ENCODE assay signal across 22 cellular contexts in the genomic region with DNA sequence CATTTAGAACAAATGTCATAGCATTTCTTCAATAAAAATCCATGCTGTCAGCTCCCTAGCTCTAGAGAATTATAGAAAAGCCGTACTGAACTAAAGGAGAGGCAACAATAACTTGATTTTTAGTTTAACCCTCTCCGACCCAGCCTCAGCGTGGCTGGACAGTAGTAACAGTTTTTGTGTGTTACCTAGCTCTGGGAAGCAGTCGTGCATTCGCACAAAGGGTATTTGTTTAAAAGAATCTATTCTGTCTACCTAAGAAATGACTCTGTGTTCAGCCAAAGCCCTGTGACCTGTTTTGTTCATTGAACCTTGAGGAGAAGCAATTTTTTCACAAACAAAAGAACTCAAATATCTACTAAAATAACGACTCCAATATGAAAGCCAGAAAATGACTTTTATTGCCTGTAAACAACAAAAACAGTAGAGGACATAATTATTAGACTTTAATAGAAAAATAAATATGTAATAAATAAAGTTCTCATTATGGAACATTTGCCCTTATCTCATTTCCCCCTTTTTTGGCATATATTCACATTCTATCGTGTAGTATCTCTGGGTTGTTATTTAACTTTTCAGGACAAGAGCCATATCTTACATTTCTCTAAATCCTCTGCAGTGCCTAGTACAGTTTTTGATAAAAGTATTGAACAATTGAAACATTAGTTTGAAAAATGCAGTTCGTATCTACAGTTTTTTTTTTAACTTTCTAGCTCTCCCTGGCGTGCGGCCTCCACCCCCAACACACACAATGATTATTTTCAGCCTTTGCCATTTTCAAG.
"Had no signal": no experiment of that assay in that cellular context is flagged by ENCODE, and none has a peak within 500 bp of the region (broad histone marks: within the 10 kb centered on the region; RNA-seq: fewer than 3 reads in every experiment).

No MANE protein-coding gene starts in this region.

- H3K36me3 ChIP-seq: prostate gland had no signal

- H3K4me1 Mint-ChIP-seq: activated CD4-positive, alpha-beta T cell treated with anti-CD3 and anti-CD28 coated beads for 36 hours; endodermal cell had no signal

- ATAC-seq: activated CD4-positive, alpha-beta T cell treated with anti-CD3 and anti-CD28 coated beads for 36 hours; left ventricle myocardium superior; sciatic nerve; WTC11 had no signal

- H3K4me3 Mint-ChIP-seq: activated CD4-positive, alpha-beta T cell treated with anti-CD3 and anti-CD28 coated beads for 36 hours; activated naive CD8-positive, alpha-beta T cell; activated T-helper 1 cell treated with anti-CD3 and anti-CD28 coated beads, Interleukin-12 subunit alpha, Interleukin-12 subunit beta, Interleukin-2, Interleukin-4 antibody, amounts not matched to agents 30 ng/mL and 10 ng/mL and 1 ng/mL, durations not matched to agents 14 hours and 24 hours and 36 hours; endodermal cell; T-helper 2 cell treated with Interferon-gamma antibody and Interleukin-4, amounts not matched to agents 5 μg/mL and 100 μg/mL, for 36 hours; WTC11 had no signal

- H3K9me3 ChIP-seq: prostate gland, SK-N-SH had no signal

- DNase-seq: activated CD4-positive, alpha-beta T cell treated with anti-CD3 and anti-CD28 coated beads for 36 hours; activated CD4-positive, alpha-beta T cell treated with anti-CD3 and anti-CD28 coated beads, Interleukin-2, amount 50 U/mL, for 48 hours; activated gamma-delta T cell treated with Interleukin-2 at 50 U/mL for 16 hours; activated T-cell treated with anti-CD3 and anti-CD28 coated beads for 4 hours; amygdala; central memory CD4-positive, alpha-beta T cell; endodermal cell; erythroblast; foreskin melanocyte; glutamatergic neuron; hypothalamus; left ventricle myocardium superior; naive B cell; stimulated activated CD4-positive, alpha-beta T cell treated with anti-CD3 and anti-CD28 coated beads, Interleukin-4, amount 100 ng/mL, for 1 hour had no signal

- H3K4me1 ChIP-seq: prostate gland had no signal

- H3K27ac ChIP-seq: prostate gland had no signal

- H3K4me3 ChIP-seq: prostate gland, smooth muscle cell had no signal

- H3K9me3 Mint-ChIP-seq: activated T-helper 1 cell treated with anti-CD3 and anti-CD28 coated beads, Interleukin-12 subunit alpha, Interleukin-12 subunit beta, Interleukin-2, Interleukin-4 antibody, amounts not matched to agents 30 ng/mL and 10 ng/mL and 1 ng/mL, durations not matched to agents 14 hours and 24 hours and 36 hours; endodermal cell; naive B cell; T-helper 2 cell treated with Interferon-gamma antibody and Interleukin-4, amounts not matched to agents 5 μg/mL and 100 μg/mL, for 36 hours had no signal

- H3K27me3 Mint-ChIP-seq: activated CD4-positive, alpha-beta T cell treated with anti-CD3 and anti-CD28 coated beads for 36 hours; activated naive CD8-positive, alpha-beta T cell; naive B cell had no signal

- H3K27ac Mint-ChIP-seq: activated CD4-positive, alpha-beta T cell treated with anti-CD3 and anti-CD28 coated beads for 36 hours; activated naive CD8-positive, alpha-beta T cell; activated T-helper 1 cell treated with anti-CD3 and anti-CD28 coated beads, Interleukin-12 subunit alpha, Interleukin-12 subunit beta, Interleukin-2, Interleukin-4 antibody, amounts not matched to agents 30 ng/mL and 10 ng/mL and 1 ng/mL, durations not matched to agents 14 hours and 24 hours and 36 hours; endodermal cell; T-helper 2 cell treated with Interferon-gamma antibody and Interleukin-4, amounts not matched to agents 5 μg/mL and 100 μg/mL, for 36 hours; WTC11 had no signal
